In the genomic region with DNA sequence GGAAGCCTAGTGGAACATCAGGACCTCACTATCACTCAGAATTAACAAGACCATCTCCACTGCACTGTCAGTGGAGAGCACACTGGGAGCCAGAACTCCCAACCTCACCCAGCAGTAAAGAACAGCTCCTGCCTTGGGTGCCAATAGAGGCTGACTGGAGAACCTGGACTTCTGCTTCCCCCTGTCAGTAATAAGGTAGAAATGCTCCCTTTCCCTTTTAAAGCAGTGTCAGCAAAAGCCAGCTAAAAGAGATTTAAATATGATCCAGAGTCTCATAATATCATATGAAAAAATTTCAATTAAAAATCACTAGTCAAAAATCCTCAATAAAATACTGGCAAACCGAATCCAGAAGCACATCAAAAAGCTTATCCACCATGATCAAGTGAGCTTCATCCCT, we compare ENCODE assay signal across 35 cellular contexts.
"Had no signal": no experiment of that assay in that cellular context is flagged by ENCODE, and none has a peak within 500 bp of the region (broad histone marks: within the 10 kb centered on the region; RNA-seq: fewer than 3 reads in every experiment).

No MANE protein-coding gene starts in this region.

- H3K4me2 ChIP-seq: SK-N-SH had no signal

- H3K9ac ChIP-seq: SK-N-SH had no signal

- DNase-seq: activated CD4-positive, alpha-beta T cell treated with anti-CD3 and anti-CD28 coated beads for 36 hours; activated CD4-positive, alpha-beta T cell treated with anti-CD3 and anti-CD28 coated beads, Interleukin-2, amount 10 ng/mL, durations not matched to agents 7 days and 5 days; activated CD4-positive, alpha-beta T cell treated with anti-CD3 and anti-CD28 coated beads, Interleukin-2, amount 50 U/mL, for 48 hours; activated CD8-positive, alpha-beta T cell treated with anti-CD3 and anti-CD28 coated beads, Interleukin-2, amount 10 ng/mL, durations not matched to agents 7 days and 5 days; activated gamma-delta T cell; activated naive CD4-positive, alpha-beta T cell treated with Interleukin-2 at 50 U/mL for 16 hours; activated naive CD8-positive, alpha-beta T cell treated with anti-CD3 and anti-CD28 coated beads, Interleukin-2, amount 10 ng/mL, durations not matched to agents 7 days and 5 days; activated T-cell treated with anti-CD3 and anti-CD28 coated beads, Interleukin-2, amount 50 U/mL, for 24 hours; amygdala; Karpas-422; KBM-7; MG63; NCI-H1048; NCI-H1105 treated with DMSO at 0.1 percent for 48 hours; NCI-H1436; NCI-H1694; NCI-H1930; NCI-H2081 treated with DMSO at 0.1 percent for 48 hours; NCI-H345; NCI-H524 treated with DMSO at 0.1 percent for 48 hours; NCI-H82; NK-92 treated with Interleukin-12 subunit alpha and Interleukin-12 subunit beta, amount 100 ng/mL, for 24 hours; PC-3; Peyer's patch; RPMI8226; SHP77 treated with DMSO at 0.1 percent for 48 hours; SK-N-SH; T-helper 1 cell; T-helper 2 cell; T-helper 9 cell had no signal

- H3K27ac ChIP-seq: ascending aorta, cardiac muscle cell, Peyer's patch, SJSA1 had no signal

- H3K9me3 ChIP-seq: MG63, Peyer's patch, SJSA1 had no signal

- H3K4me3 ChIP-seq: ascending aorta, cardiac muscle cell, MG63, Peyer's patch, SJSA1 had no signal

- H3K27me3 ChIP-seq: ascending aorta, cardiac muscle cell, MG63, Peyer's patch, SJSA1 had no signal

- H3K36me3 ChIP-seq: ascending aorta, cardiac muscle cell, MG63, Peyer's patch, SJSA1 had no signal

- ATAC-seq: activated CD4-positive, alpha-beta T cell treated with anti-CD3 and anti-CD28 coated beads for 36 hours; activated CD4-positive, CD25-positive, alpha-beta regulatory T cell treated with anti-CD3 and anti-CD28 coated beads, Interleukin-2, amount 50 U/mL, for 24 hours; activated CD8-positive, alpha-beta T cell treated with anti-CD3 and anti-CD28 coated beads, Interleukin-2, amount 10 ng/mL, durations not matched to agents 7 days and 5 days; PC-3; WTC11 had no signal

- H3K4me1 ChIP-seq: ascending aorta, Peyer's patch, SJSA1 had no signal
